Comparison of ENCODE assay signal across 1 cellular context in genomic region chr17:2302740-2303277, GRCh38.
TF ChIP-seq lines count a peak whose summit lies in the region.

No MANE protein-coding gene starts in this region.

TF ChIP-seq in HepG2, 621 proteins besides CTCF, POLR2A, EP300 and RAD21:
- TF ChIP-seq SMYD3 (CRISPR knock-in tag; IDR thresholded peaks at IDR 0.05) (0 out of 2 replicates have a peak, but pooled peaks have one; percentile 31), SNAPC5 (CRISPR knock-in tag; IDR thresholded peaks at IDR 0.05; ENCODE audit: borderline replicate concordance) (no peak), PTBP1 (IDR thresholded peaks at IDR 0.05; ENCODE audit: low read depth, low read length, poor library complexity, severe bottlenecking) (no peak), TBX3 (IDR thresholded peaks at IDR 0.05; ENCODE audit: borderline replicate concordance) (no peak), ARID2 (CRISPR knock-in tag; IDR thresholded peaks at IDR 0.05; ENCODE audit: borderline replicate concordance) (0 out of 2 replicates have a peak, but pooled peaks have one; percentile 37), MYPOP (CRISPR knock-in tag; IDR thresholded peaks at IDR 0.05) (no peak), ZNF879 (CRISPR knock-in tag; IDR thresholded peaks at IDR 0.05) (peak; percentile 2; the same call in 1 of the 2 replicates), HBP1 (CRISPR knock-in tag; IDR thresholded peaks at IDR 0.05; ENCODE audit: low read depth) (no peak), ZNF331 (CRISPR knock-in tag; IDR thresholded peaks at IDR 0.05) (no peak), PITX1 (CRISPR knock-in tag; IDR thresholded peaks at IDR 0.05) (no peak), ZNF530 (CRISPR knock-in tag; IDR thresholded peaks at IDR 0.05; ENCODE audit: low read depth) (no peak), ZNF777 (CRISPR knock-in tag; IDR thresholded peaks at IDR 0.05) (no peak), KDM4B (CRISPR knock-in tag; IDR thresholded peaks at IDR 0.05) (no peak), ZNF512 (CRISPR knock-in tag; IDR thresholded peaks at IDR 0.05) (no peak), ZNF143 (CRISPR knock-in tag; IDR thresholded peaks at IDR 0.05) (0 out of 2 replicates have a peak, but pooled peaks have one; percentile 9), ATF3 (CRISPR knock-in tag; IDR thresholded peaks at IDR 0.05) (no peak), NR2F2 (IDR thresholded peaks at IDR 0.05; ENCODE audit: borderline replicate concordance, low read depth) (no peak), ZNF556 (CRISPR knock-in tag; IDR thresholded peaks at IDR 0.05; ENCODE audit: borderline replicate concordance) (no peak), ZNF142 (CRISPR knock-in tag; IDR thresholded peaks at IDR 0.05) (no peak), ZNF501 (CRISPR knock-in tag; IDR thresholded peaks at IDR 0.05) (no peak), SNAPC4 (CRISPR knock-in tag; IDR thresholded peaks at IDR 0.05) (no peak), ZNF570 (CRISPR knock-in tag; IDR thresholded peaks at IDR 0.05; ENCODE audit: borderline replicate concordance) (no peak), FOXO1 (CRISPR knock-in tag; IDR thresholded peaks at IDR 0.05) (no peak), ATM (IDR thresholded peaks at IDR 0.05; ENCODE audit: borderline replicate concordance) (no peak), ZBTB34 (CRISPR knock-in tag; IDR thresholded peaks at IDR 0.05) (no peak), ZNF234 (CRISPR knock-in tag; conservative IDR thresholded peaks at IDR 0.05) (no peak), ZNF562 (CRISPR knock-in tag; IDR thresholded peaks at IDR 0.05; ENCODE audit: borderline replicate concordance) (no peak)
